28 cellular contexts compared by ENCODE assay signal in genomic region chrX:68383540-68383939, GRCh38.
"Had no signal": no experiment of that assay in that cellular context is flagged by ENCODE, and none has a peak within 500 bp of the region (broad histone marks: within the 10 kb centered on the region; RNA-seq: fewer than 3 reads in every experiment).

No MANE protein-coding gene starts in this region.

- H3K36me3 ChIP-seq: colonic mucosa, esophagus squamous epithelium, WERI-Rb-1 had no signal

- DNase-seq: activated B cell treated with CpG ODN at 0.5 μM for 24 hours; activated CD4-positive, alpha-beta T cell treated with anti-CD3 and anti-CD28 coated beads for 48 hours; activated CD4-positive, alpha-beta T cell treated with anti-CD3 and anti-CD28 coated beads, Interleukin-2, amount 50 U/mL, for 1 hour; activated CD4-positive, alpha-beta T cell treated with anti-CD3 and anti-CD28 coated beads, Interleukin-2, amount 50 U/mL, for 48 hours; activated CD8-positive, alpha-beta memory T cell treated with anti-CD3 and anti-CD28 coated beads for 24 hours; activated CD8-positive, alpha-beta T cell treated with anti-CD3 and anti-CD28 coated beads for 36 hours; activated effector memory CD4-positive, alpha-beta T cell treated with Interleukin-2 at 50 U/mL for 16 hours; activated gamma-delta T cell treated with Interleukin-2 at 50 U/mL for 16 hours; activated naive CD4-positive, alpha-beta T cell treated with anti-CD3 and anti-CD28 coated beads, Interleukin-2, amount 50 U/mL, for 16 hours; activated naive CD4-positive, alpha-beta T cell treated with Interleukin-2 at 50 U/mL for 16 hours; activated T-cell treated with anti-CD3 and anti-CD28 coated beads, Interleukin-2, amount 50 U/mL, for 4 hours; amniotic stem cell; anterior cingulate cortex; body of pancreas; central memory CD4-positive, alpha-beta T cell; cerebellar nuclear complex; colonic mucosa; effector CD8-positive, alpha-beta T cell; esophagus squamous epithelium; foreskin melanocyte; glutamatergic neuron; T-helper 1 cell; T-helper 17 cell; T1000; WERI-Rb-1 had no signal

- H3K27ac ChIP-seq: body of pancreas, colonic mucosa, epithelial cell of prostate, esophagus squamous epithelium, WERI-Rb-1 had no signal

- H3K4me1 ChIP-seq: body of pancreas, colonic mucosa, esophagus squamous epithelium had no signal

- ATAC-seq: activated CD4-positive, CD25-positive, alpha-beta regulatory T cell treated with anti-CD3 and anti-CD28 coated beads, Interleukin-2, amount 50 U/mL, for 24 hours; activated CD8-positive, alpha-beta T cell treated with anti-CD3 and anti-CD28 coated beads for 36 hours; activated T-cell treated with anti-CD3 and anti-CD28 coated beads, Interleukin-2, amount 50 U/mL, for 4 hours; activated T-helper 17 cell treated with anti-CD3 and anti-CD28 coated beads, Interleukin-2, amount 50 U/mL, for 72 hours; body of pancreas; T-helper 17 cell had no signal

- H3K9me3 ChIP-seq: body of pancreas, colonic mucosa, esophagus squamous epithelium had no signal

- H3K4me3 ChIP-seq: body of pancreas, colonic mucosa, esophagus squamous epithelium had no signal

- H3K27me3 ChIP-seq: body of pancreas, colonic mucosa, esophagus squamous epithelium had no signal
